Comparison of ENCODE assay signal across 18 cellular contexts in genomic region chr22:28417426-28417825, GRCh38.
"Had no signal": no experiment of that assay in that cellular context is flagged by ENCODE, and none has a peak within 500 bp of the region (broad histone marks: within the 10 kb centered on the region; RNA-seq: fewer than 3 reads in every experiment).

No MANE protein-coding gene starts in this region.

- H3K9me3 ChIP-seq: esophagus muscularis mucosa, gastroesophageal sphincter, heart right ventricle, left lung, lower lobe of right lung, mucosa of descending colon had no signal

- DNase-seq: dermis blood vessel endothelial cell; dorsolateral prefrontal cortex; effector CD4-positive, alpha-beta T cell; effector memory CD4-positive, alpha-beta T cell; foreskin keratinocyte; head of caudate nucleus; heart right ventricle; hippocampal formation; left cardiac atrium; left lung; left ventricle myocardium superior; lower lobe of right lung; mesenchymal stem cell; mucosa of descending colon; naive B cell had no signal

- H3K4me3 ChIP-seq: coronary artery, dorsolateral prefrontal cortex, esophagus muscularis mucosa, gastroesophageal sphincter, heart right ventricle, left lung, lower lobe of right lung, mucosa of descending colon had no signal

- ATAC-seq: foreskin keratinocyte, gastroesophageal sphincter, heart right ventricle, left cardiac atrium, left lung, left ventricle myocardium superior, lower lobe of right lung, mucosa of descending colon had no signal

- H3K36me3 ChIP-seq: esophagus muscularis mucosa, gastroesophageal sphincter, heart right ventricle, left lung, lower lobe of right lung had no signal

- H3K27me3 ChIP-seq: dorsolateral prefrontal cortex, esophagus muscularis mucosa, foreskin keratinocyte, gastroesophageal sphincter, heart right ventricle, left lung had no signal

- H3K27ac ChIP-seq: coronary artery, dorsolateral prefrontal cortex, esophagus muscularis mucosa, foreskin keratinocyte, gastroesophageal sphincter, heart right ventricle, left lung, lower lobe of right lung had no signal
